ENCODE assay signal across 8 cellular contexts in the genomic region with DNA sequence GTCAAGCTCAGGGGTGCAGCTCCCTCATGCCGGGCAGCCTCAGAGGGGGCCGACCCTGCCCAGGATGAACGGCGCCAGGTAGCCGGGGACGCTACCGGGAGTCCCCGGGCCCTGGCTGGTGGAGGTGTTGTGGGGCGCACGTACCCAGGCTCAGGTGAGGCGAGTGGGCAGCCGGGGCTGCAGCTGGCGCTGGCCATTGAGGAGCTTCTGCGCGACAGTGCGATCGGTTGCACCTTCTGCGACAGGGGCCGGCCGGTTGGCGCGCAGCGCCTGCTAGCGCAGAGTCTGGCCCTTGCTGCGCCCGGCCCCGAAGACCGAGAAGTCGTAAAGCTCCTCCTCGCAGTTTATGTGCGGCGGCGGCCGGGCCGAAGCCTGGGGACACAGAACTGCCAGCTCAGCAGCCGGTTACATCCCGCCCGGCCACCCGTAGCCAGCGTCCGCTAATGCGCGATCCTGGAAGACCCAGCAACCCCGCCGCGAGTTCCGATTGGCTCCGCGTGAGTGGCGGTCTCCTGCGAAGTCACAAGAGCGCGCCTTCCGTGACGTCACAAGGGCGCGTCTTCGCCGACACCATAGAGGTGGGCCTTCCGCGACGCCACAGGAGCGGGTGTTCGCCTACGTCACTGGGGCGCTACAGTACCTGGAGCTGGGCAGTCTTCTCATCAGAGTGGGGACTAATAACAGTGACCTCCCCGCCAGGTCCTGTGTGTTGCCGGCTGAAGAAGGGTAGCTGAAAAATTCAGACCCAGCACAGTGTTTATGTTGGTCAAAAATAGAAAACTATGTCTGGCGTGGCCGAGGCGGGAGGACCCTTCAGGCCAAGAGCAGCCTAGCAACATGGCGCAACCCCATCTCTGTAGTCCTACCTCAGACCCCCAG.
DNase-seq lines count a peak whose midpoint lies in the region; ATAC-seq, FAIRE-seq and TF ChIP-seq lines count a peak whose summit lies in the region.
"Not testable (repeated sequence)": the region's sequence is repeated elsewhere in the genome, so short reads cannot be mapped to it uniquely, and the experiment has no call there.

No MANE protein-coding gene starts in this region.

- CTCF ChIA-PET in naive thymus-derived CD4-positive, alpha-beta T cell (lab: Charles Lee), result not testable (repeated sequence)

- H2AFZ ChIP-seq in GM23248, result peak overlapping the region; percentile 81
- H2AFZ ChIP-seq in Karpas-422 (ENCODE audit: low read length), result peak overlapping the region; percentile 43; the same call in 1 of the 2 replicates
- H2AFZ ChIP-seq in fibroblast of lung (ENCODE audit: low read length), result peak overlapping the region; percentile 78

- peaks cover 0 to 24% (median 12%) of the 10 kb centered on the region in 7 donors for H3K4me1 Mint-ChIP-seq in naive thymus-derived CD4-positive, alpha-beta T cell
- H3K4me1 Mint-ChIP-seq in stimulated activated memory B cell treated with anti-CD40 and anti-IgM and Interleukin-4, amounts not matched to agents 10 μg/mL and 1 μg/mL and 100 μg/mL, for 72 hours, result peaks cover 16% of the 10 kb centered on the region

- H3K36me3 Mint-ChIP-seq in naive thymus-derived CD4-positive, alpha-beta T cell; stimulated activated memory B cell treated with anti-CD40 and anti-IgM and Interleukin-4, amounts not matched to agents 10 μg/mL and 1 μg/mL and 100 μg/mL, for 72 hours: not testable (repeated sequence)

- H3K4me3 Mint-ChIP-seq in naive thymus-derived CD4-positive, alpha-beta T cell, result peak overlapping the region; percentile 87 to 97 (median 95)
- H3K4me3 Mint-ChIP-seq in stimulated activated memory B cell treated with anti-CD40 and anti-IgM and Interleukin-4, amounts not matched to agents 10 μg/mL and 1 μg/mL and 100 μg/mL, for 72 hours, result peak overlapping the region; percentile 84

- peak overlapping the region; percentile 99 for H3K9ac ChIP-seq in GM23248
- peak overlapping the region; percentile 91 for H3K9ac ChIP-seq in Karpas-422 (ENCODE audit: low read length)
- H3K9ac ChIP-seq in fibroblast of lung (ENCODE audit: insufficient read depth, low read length), result peak overlapping the region; percentile 89

- peaks cover 11% of the 10 kb centered on the region for H3K36me3 ChIP-seq in DOHH2 (ENCODE audit: control insufficient read depth, low read length)
- H3K36me3 ChIP-seq in GM23248 (ENCODE audit: low read depth); Karpas-422 (ENCODE audit: insufficient read depth, low read length); fibroblast of lung (ENCODE audit: control insufficient read depth, insufficient read depth, low read length); naive thymus-derived CD4-positive, alpha-beta T cell (ENCODE audit: control insufficient read depth in 2 of 3, insufficient read depth in 3 of 3, low read length in 3 of 3): not testable (repeated sequence)

- H4K20me1 ChIP-seq in DOHH2 (ENCODE audit: control insufficient read depth, insufficient read depth, low read depth, low read length); GM23248 (ENCODE audit: insufficient read depth); Karpas-422 (ENCODE audit: insufficient read depth, low read depth, low read length); fibroblast of lung (ENCODE audit: control insufficient read depth, extremely low read depth, insufficient read depth, low read length): not testable (repeated sequence)

- POLR2A ChIA-PET in naive thymus-derived CD4-positive, alpha-beta T cell (lab: Charles Lee), result not testable (repeated sequence)

- H3K9me3 Mint-ChIP-seq in naive thymus-derived CD4-positive, alpha-beta T cell; stimulated activated memory B cell treated with anti-CD40 and anti-IgM and Interleukin-4, amounts not matched to agents 10 μg/mL and 1 μg/mL and 100 μg/mL, for 72 hours: not testable (repeated sequence)

- 0 to 1% methylated on average over 46 to 71 of the region's 72 CpGs for WGBS in GM23248 (ENCODE audit: low coverage in 1 of 2, low lambda C conversion rate in 2 of 2, missing lambda C conversion rate in 2 of 2), 2 experiments

- peak overlapping the region; percentile 93 for H3K4me3 ChIP-seq in DOHH2 (ENCODE audit: low read length)
- H3K4me3 ChIP-seq in GM23248, result peak overlapping the region; percentile 98
- H3K4me3 ChIP-seq in Karpas-422 (ENCODE audit: low read length), result peak overlapping the region; percentile 93
- H3K4me3 ChIP-seq in fibroblast of lung (replicated peaks in 1 of 4; ENCODE audit: control extremely low read depth in 1 of 4, insufficient read depth in 1 of 4, low read depth in 3 of 4, low read length in 4 of 4), result peak overlapping the region; percentile 66 to 85 (median 82)
- H3K4me3 ChIP-seq in naive thymus-derived CD4-positive, alpha-beta T cell (ENCODE audit: low read length), result peak overlapping the region; percentile 80

- not testable (repeated sequence) for H3K27me3 Mint-ChIP-seq in naive thymus-derived CD4-positive, alpha-beta T cell; stimulated activated memory B cell treated with anti-CD40 and anti-IgM and Interleukin-4, amounts not matched to agents 10 μg/mL and 1 μg/mL and 100 μg/mL, for 72 hours

- H3K4me2 ChIP-seq in DOHH2 (ENCODE audit: low read length) (peak overlapping the region; percentile 90), GM23248 (ENCODE audit: unreplicated experiment) (peak overlapping the region; percentile 92), Karpas-422 (ENCODE audit: low read depth, low read length, poor library complexity, severe bottlenecking) (peak overlapping the region; percentile 76), fibroblast of lung (ENCODE audit: extremely low read depth, insufficient read depth, low read length) (peak overlapping the region; percentile 82)

- FAIRE-seq in RCC 7860 (lab: Jason Lieb, UNC), result peak; percentile 63

- H3F3A ChIP-seq in DOHH2 (ENCODE audit: control insufficient read depth, insufficient read depth); GM23248 (ENCODE audit: insufficient read depth): not testable (repeated sequence)

- H3K27ac ChIP-seq in DOHH2 (ENCODE audit: low read depth, low read length) (peak overlapping the region; percentile 65), GM23248 (peak overlapping the region; percentile 90), Karpas-422 (ENCODE audit: low read length) (peak overlapping the region; percentile 47; the same call in 1 of the 2 replicates), fibroblast of lung (ENCODE audit: insufficient read depth, low read length) (peak overlapping the region; percentile 95)
- peak overlapping the region; percentile 78 for H3K27ac ChIP-seq in naive thymus-derived CD4-positive, alpha-beta T cell (ENCODE audit: low read depth, low read length)

- peak overlapping the region; percentile 96 to 99 (median 99) for H3K27ac Mint-ChIP-seq in naive thymus-derived CD4-positive, alpha-beta T cell
- peak overlapping the region; percentile 97 for H3K27ac Mint-ChIP-seq in stimulated activated memory B cell treated with anti-CD40 and anti-IgM and Interleukin-4, amounts not matched to agents 10 μg/mL and 1 μg/mL and 100 μg/mL, for 72 hours

- peaks cover 21% of the 10 kb centered on the region for H3K4me1 ChIP-seq in DOHH2 (ENCODE audit: control insufficient read depth, low read length)
- H3K4me1 ChIP-seq in GM23248 (ENCODE audit: insufficient read depth); fibroblast of lung (ENCODE audit: control insufficient read depth, extremely low read depth, insufficient read depth, low read length); naive thymus-derived CD4-positive, alpha-beta T cell (ENCODE audit: control insufficient read depth in 2 of 2, insufficient read depth in 2 of 2, low read length in 2 of 2): not testable (repeated sequence)
- H3K4me1 ChIP-seq in Karpas-422 (ENCODE audit: low read length), result peaks cover 15% of the 10 kb centered on the region

- in situ Hi-C loops in GM23248 (cut with MboI), result not testable (repeated sequence)

- H3K9me2 ChIP-seq in DOHH2 (replicated peaks; ENCODE audit: control insufficient read depth, low read length); GM23248 (ENCODE audit: insufficient read depth); Karpas-422 (replicated peaks; ENCODE audit: insufficient read depth, low read length): not testable (repeated sequence)

- ATAC-seq in naive thymus-derived CD4-positive, alpha-beta T cell, result peak; percentile 99
- ATAC-seq in stimulated activated memory B cell treated with anti-CD40 and anti-IgM and Interleukin-4, amounts not matched to agents 10 μg/mL and 1 μg/mL and 100 μg/mL, for 72 hours, result peak; percentile 100

- not testable (repeated sequence) for TF ChIP-seq CTCF in DOHH2 (IDR thresholded peaks at IDR 0.05; ENCODE audit: low read depth, low read length, poor library complexity, severe bottlenecking); fibroblast of lung (conservative IDR thresholded peaks at IDR 0.05 in 1 of 2, IDR thresholded peaks at IDR 0.05 in 1 of 2; ENCODE audit: low read depth in 1 of 2, low read length in 2 of 2)

- not testable (repeated sequence) for H3K9me3 ChIP-seq in DOHH2 (ENCODE audit: control insufficient read depth, insufficient read depth, low read length); GM23248 (ENCODE audit: low read depth); Karpas-422 (ENCODE audit: low read length); fibroblast of lung (ENCODE audit: control insufficient read depth, insufficient read depth, low read depth, low read length); naive thymus-derived CD4-positive, alpha-beta T cell (ENCODE audit: control insufficient read depth in 2 of 3, low read length in 3 of 3)

- H3K79me2 ChIP-seq in DOHH2 (ENCODE audit: control insufficient read depth, low read length) (peaks cover 46% of the 10 kb centered on the region), GM23248 (ENCODE audit: insufficient read depth) (peaks cover 47% of the 10 kb centered on the region), Karpas-422 (ENCODE audit: low read length) (peaks cover 46% of the 10 kb centered on the region), fibroblast of lung (ENCODE audit: control insufficient read depth, insufficient read depth, low read length) (peaks cover 20% of the 10 kb centered on the region)

- intact Hi-C loops in naive thymus-derived CD4-positive, alpha-beta T cell (cut with micrococcal nuclease), result loop anchor here (5.0 kb wide), 2 partner anchors 791 to 1901 kb away; a partner anchor contains a TSS

- peak; percentile 98 for DNase-seq in GM23248
- DNase-seq in Karpas-422, result peak; percentile 99
- DNase-seq in RCC 7860 (ENCODE audit: low spot score), result peak; percentile 91
- DNase-seq in activated T-helper 1 cell treated with anti-CD3 and anti-CD28 coated beads, Interleukin-2, amount 50 U/mL, for 16 hours (ENCODE audit: low read depth in 1 of 2, low spot score in 1 of 2), result peak; percentile 96
- DNase-seq in fibroblast of lung (ENCODE audit: low read depth in 2 of 2), result peak; percentile 98 to 99
- DNase-seq in naive thymus-derived CD4-positive, alpha-beta T cell, result peak; percentile 93 to 99 (median 97)

- H3K27me3 ChIP-seq in DOHH2 (ENCODE audit: control insufficient read depth, low read length); GM23248 (replicated peaks; ENCODE audit: insufficient read depth); Karpas-422 (ENCODE audit: low read length); fibroblast of lung (ENCODE audit: control insufficient read depth, insufficient read depth, low read length); naive thymus-derived CD4-positive, alpha-beta T cell (ENCODE audit: control insufficient read depth in 2 of 2, insufficient read depth in 2 of 2, low read length in 2 of 2): not testable (repeated sequence)

Comparison
In these comparisons a context has a peak if more than half of its experiments do, and no peak if none do; other contexts are left out.
1. Peak in every context shown above with its lines: DNase-seq, ATAC-seq, H3K4me3 ChIP-seq and H3K27ac ChIP-seq.